In the genomic region with DNA sequence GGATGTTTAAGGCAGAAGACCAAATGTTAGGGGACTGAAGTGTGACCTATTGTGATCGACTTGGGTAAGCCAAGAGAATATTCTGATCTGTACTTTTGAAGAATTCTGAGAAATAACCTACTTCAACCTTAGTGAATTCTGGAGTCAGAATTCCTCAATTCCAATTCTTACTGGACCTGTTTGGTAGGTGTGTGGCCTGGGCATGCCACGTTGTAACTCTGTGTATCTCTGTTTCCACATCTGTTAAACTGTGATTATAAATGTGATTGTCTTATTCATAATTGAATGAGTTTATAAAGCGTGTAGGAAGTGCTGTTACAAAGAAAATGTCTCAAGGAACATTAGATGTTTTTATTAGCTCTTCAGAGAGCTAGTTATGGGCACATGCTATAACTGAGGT, we compare ENCODE assay signal across 27 cellular contexts.
"Had no signal": no experiment of that assay in that cellular context is flagged by ENCODE, and none has a peak within 500 bp of the region (broad histone marks: within the 10 kb centered on the region; RNA-seq: fewer than 3 reads in every experiment).

No MANE protein-coding gene starts in this region.

- H3K36me3 ChIP-seq: heart left ventricle had no signal

- DNase-seq: activated CD4-positive, alpha-beta memory T cell treated with anti-CD3 and anti-CD28 coated beads for 36 hours; activated CD4-positive, alpha-beta T cell treated with anti-CD3 and anti-CD28 coated beads for 36 hours; activated CD4-positive, alpha-beta T cell treated with anti-CD3 and anti-CD28 coated beads, Interleukin-2, amount 10 ng/mL, durations not matched to agents 24 days and 14 days; activated CD4-positive, CD25-positive, alpha-beta regulatory T cell; activated CD4-positive, CD25-positive, alpha-beta regulatory T cell treated with anti-CD3 and anti-CD28 coated beads, Interleukin-2, amount 50 U/mL, for 72 hours; activated CD8-positive, alpha-beta memory T cell treated with anti-CD3 and anti-CD28 coated beads, Interleukin-2, amount 10 ng/mL, durations not matched to agents 7 days and 5 days; activated CD8-positive, alpha-beta memory T cell treated with anti-CD3 and anti-CD28 coated beads, Interleukin-2, amount 50 U/mL, for 48 hours; activated CD8-positive, alpha-beta T cell treated with anti-CD3 and anti-CD28 coated beads, Interleukin-2, amount 10 ng/mL, durations not matched to agents 7 days and 5 days; activated gamma-delta T cell treated with Interleukin-2 at 50 U/mL for 16 hours; activated naive CD4-positive, alpha-beta T cell treated with anti-CD3 and anti-CD28 coated beads, Interleukin-2, amount 50 U/mL, for 16 hours; activated naive CD4-positive, alpha-beta T cell treated with Interleukin-2 at 50 U/mL for 16 hours; activated T-cell treated with anti-CD3 and anti-CD28 coated beads for 4 hours; activated T-cell treated with anti-CD3 and anti-CD28 coated beads, Interleukin-2, amount 50 U/mL, for 24 hours; activated T-cell treated with anti-CD3 and anti-CD28 coated beads, Interleukin-2, amount 50 U/mL, for 72 hours; amniotic stem cell; aorta; body of pancreas; dorsolateral prefrontal cortex; effector memory CD4-positive, alpha-beta T cell; endodermal cell; foreskin fibroblast; glutamatergic neuron; heart left ventricle; T-helper 1 cell; T-helper 17 cell; T1000 had no signal

- H3K27ac ChIP-seq: body of pancreas, coronary artery, dorsolateral prefrontal cortex, heart left ventricle had no signal

- H3K9me3 ChIP-seq: body of pancreas, heart left ventricle had no signal

- H3K4me1 ChIP-seq: body of pancreas, heart left ventricle had no signal

- H3K4me3 ChIP-seq: body of pancreas, coronary artery, dorsolateral prefrontal cortex, heart left ventricle had no signal

- H3K27me3 ChIP-seq: body of pancreas, heart left ventricle had no signal

- ATAC-seq: activated CD4-positive, alpha-beta T cell treated with anti-CD3 and anti-CD28 coated beads for 36 hours; activated CD8-positive, alpha-beta memory T cell treated with anti-CD3 and anti-CD28 coated beads, Interleukin-2, amount 10 ng/mL, durations not matched to agents 7 days and 5 days; activated CD8-positive, alpha-beta T cell treated with anti-CD3 and anti-CD28 coated beads, Interleukin-2, amount 10 ng/mL, durations not matched to agents 7 days and 5 days; activated T-cell treated with anti-CD3 and anti-CD28 coated beads, Interleukin-2, amount 50 U/mL, for 72 hours; body of pancreas; heart left ventricle; T-helper 17 cell had no signal
